ENCODE assay signal across 25 cellular contexts in the genomic region with DNA sequence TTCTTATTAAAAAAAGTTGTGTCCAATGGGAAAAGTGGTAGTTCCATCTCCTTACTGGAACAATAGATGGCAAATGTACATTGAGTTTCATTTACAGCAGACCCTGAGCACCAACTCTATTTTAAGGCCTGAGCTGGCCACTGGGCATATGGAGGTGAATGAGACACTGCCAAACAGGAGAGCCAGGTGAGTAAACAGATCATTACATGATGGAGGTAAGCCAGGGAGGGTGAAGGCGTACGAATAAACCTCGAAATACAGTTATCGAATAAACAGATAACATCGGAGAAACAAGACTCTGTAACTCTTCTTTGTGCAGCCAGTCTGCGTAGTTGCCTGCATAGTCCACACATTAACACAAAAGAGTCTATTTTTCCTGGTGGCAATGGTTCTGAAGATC.
"Had no signal": no experiment of that assay in that cellular context is flagged by ENCODE, and none has a peak within 500 bp of the region (broad histone marks: within the 10 kb centered on the region; RNA-seq: fewer than 3 reads in every experiment).

No MANE protein-coding gene starts in this region.

- H3K9me3 Mint-ChIP-seq: activated CD4-positive, alpha-beta T cell treated with anti-CD3 and anti-CD28 coated beads, Interleukin-2, amount 10 ng/mL, durations not matched to agents 7 days and 5 days; activated naive CD4-positive, alpha-beta T cell treated with anti-CD3 and anti-CD28 coated beads, Interleukin-2, amount 10 ng/mL, durations not matched to agents 7 days and 5 days; endodermal cell; nephron had no signal

- H3K9me3 ChIP-seq: colonic mucosa, sigmoid colon, spleen, thoracic aorta, upper lobe of left lung had no signal

- H3K4me3 Mint-ChIP-seq: activated CD4-positive, alpha-beta T cell treated with anti-CD3 and anti-CD28 coated beads, Interleukin-2, amount 10 ng/mL, durations not matched to agents 7 days and 5 days; activated CD8-positive, alpha-beta T cell treated with anti-CD3 and anti-CD28 coated beads, Interleukin-2, amount 10 ng/mL, durations not matched to agents 7 days and 5 days; activated naive CD4-positive, alpha-beta T cell treated with anti-CD3 and anti-CD28 coated beads, Interleukin-2, amount 10 ng/mL, durations not matched to agents 7 days and 5 days; activated naive CD8-positive, alpha-beta T cell treated with anti-CD3 and anti-CD28 coated beads, Interleukin-2, amount 50 U/mL, for 24 hours; brain; endodermal cell; mesothelial cell of epicardium; nephron; stimulated activated naive B cell treated with anti-CD40 and anti-IgM and Interleukin-4, amounts not matched to agents 10 μg/mL and 1 μg/mL and 100 μg/mL, for 72 hours had no signal

- H3K27me3 ChIP-seq: colonic mucosa, sigmoid colon, spleen, upper lobe of left lung had no signal

- H3K27ac ChIP-seq: colonic mucosa, epithelial cell of prostate, sigmoid colon, spleen, thoracic aorta, upper lobe of left lung had no signal

- H3K36me3 Mint-ChIP-seq: activated naive CD4-positive, alpha-beta T cell treated with anti-CD3 and anti-CD28 coated beads, Interleukin-2, amount 10 ng/mL, durations not matched to agents 7 days and 5 days; brain; mesothelial cell of epicardium; stimulated activated naive B cell treated with anti-CD40 and anti-IgM and Interleukin-4, amounts not matched to agents 10 μg/mL and 1 μg/mL and 100 μg/mL, for 72 hours had no signal

- ATAC-seq: activated CD4-positive, CD25-positive, alpha-beta regulatory T cell treated with anti-CD3 and anti-CD28 coated beads, Interleukin-2, amount 50 U/mL, for 24 hours; activated CD8-positive, alpha-beta T cell treated with anti-CD3 and anti-CD28 coated beads, Interleukin-2, amount 10 ng/mL, durations not matched to agents 7 days and 5 days; activated naive CD8-positive, alpha-beta T cell treated with anti-CD3 and anti-CD28 coated beads, Interleukin-2, amount 50 U/mL, for 24 hours; left cardiac atrium; stimulated activated naive B cell treated with anti-CD40 and anti-IgM and Interleukin-4, amounts not matched to agents 10 μg/mL and 1 μg/mL and 100 μg/mL, for 72 hours had no signal

- DNase-seq: activated CD4-positive, alpha-beta T cell treated with anti-CD3 and anti-CD28 coated beads, Interleukin-2, amount 10 ng/mL, durations not matched to agents 7 days and 5 days; activated CD8-positive, alpha-beta memory T cell treated with anti-CD3 and anti-CD28 coated beads, Interleukin-2, amount 50 U/mL, for 4 hours; activated CD8-positive, alpha-beta T cell treated with anti-CD3 and anti-CD28 coated beads, Interleukin-2, amount 10 ng/mL, durations not matched to agents 7 days and 5 days; activated effector memory CD4-positive, alpha-beta T cell treated with Interleukin-2 at 50 U/mL for 16 hours; activated naive CD4-positive, alpha-beta T cell treated with anti-CD3 and anti-CD28 coated beads, Interleukin-2, amount 10 ng/mL, durations not matched to agents 7 days and 5 days; activated naive CD8-positive, alpha-beta T cell treated with anti-CD3 and anti-CD28 coated beads, Interleukin-2, amount 50 U/mL, for 24 hours; activated T-cell treated with anti-CD3 and anti-CD28 coated beads, Interleukin-2, amount 50 U/mL, for 48 hours; anterior cingulate cortex; central memory CD4-positive, alpha-beta T cell; colonic mucosa; endodermal cell; foreskin melanocyte; glutamatergic neuron; hippocampal formation; left cardiac atrium; sigmoid colon; spleen; stimulated activated naive B cell treated with anti-CD40 and anti-IgM and Interleukin-4, amounts not matched to agents 10 μg/mL and 1 μg/mL and 100 μg/mL, for 72 hours; upper lobe of left lung had no signal

- H3K4me1 ChIP-seq: colonic mucosa, sigmoid colon, upper lobe of left lung had no signal

- H3K36me3 ChIP-seq: colonic mucosa, sigmoid colon, spleen, thoracic aorta, upper lobe of left lung had no signal

- H3K27ac Mint-ChIP-seq: activated CD4-positive, alpha-beta T cell treated with anti-CD3 and anti-CD28 coated beads, Interleukin-2, amount 10 ng/mL, durations not matched to agents 7 days and 5 days; activated CD8-positive, alpha-beta T cell treated with anti-CD3 and anti-CD28 coated beads, Interleukin-2, amount 10 ng/mL, durations not matched to agents 7 days and 5 days; activated naive CD4-positive, alpha-beta T cell treated with anti-CD3 and anti-CD28 coated beads, Interleukin-2, amount 10 ng/mL, durations not matched to agents 7 days and 5 days; activated naive CD8-positive, alpha-beta T cell treated with anti-CD3 and anti-CD28 coated beads, Interleukin-2, amount 50 U/mL, for 24 hours; brain; endodermal cell; mesothelial cell of epicardium; nephron; stimulated activated naive B cell treated with anti-CD40 and anti-IgM and Interleukin-4, amounts not matched to agents 10 μg/mL and 1 μg/mL and 100 μg/mL, for 72 hours had no signal

- H3K27me3 Mint-ChIP-seq: activated CD4-positive, alpha-beta T cell treated with anti-CD3 and anti-CD28 coated beads, Interleukin-2, amount 10 ng/mL, durations not matched to agents 7 days and 5 days; activated naive CD4-positive, alpha-beta T cell treated with anti-CD3 and anti-CD28 coated beads, Interleukin-2, amount 10 ng/mL, durations not matched to agents 7 days and 5 days had no signal

- H3K4me3 ChIP-seq: colonic mucosa, sigmoid colon, spleen, thoracic aorta, upper lobe of left lung had no signal

- H3K4me1 Mint-ChIP-seq: activated CD4-positive, alpha-beta T cell treated with anti-CD3 and anti-CD28 coated beads, Interleukin-2, amount 10 ng/mL, durations not matched to agents 7 days and 5 days; activated naive CD4-positive, alpha-beta T cell treated with anti-CD3 and anti-CD28 coated beads, Interleukin-2, amount 10 ng/mL, durations not matched to agents 7 days and 5 days; activated naive CD8-positive, alpha-beta T cell treated with anti-CD3 and anti-CD28 coated beads, Interleukin-2, amount 50 U/mL, for 24 hours had no signal
